In genomic region chr16:57149391-57149790, GRCh38 we compare ENCODE assay signal across 20 cellular contexts.
"Had no signal": no experiment of that assay in that cellular context is flagged by ENCODE, and none has a peak within 500 bp of the region (broad histone marks: within the 10 kb centered on the region; RNA-seq: fewer than 3 reads in every experiment).

No MANE protein-coding gene starts in this region.

- DNase-seq: activated CD4-positive, alpha-beta T cell treated with anti-CD3 and anti-CD28 coated beads for 1 hour; activated CD4-positive, alpha-beta T cell treated with anti-CD3 and anti-CD28 coated beads, Interleukin-2, amount 50 U/mL, for 1 hour; activated CD8-positive, alpha-beta T cell treated with anti-CD3 and anti-CD28 coated beads, Interleukin-2, amount 10 ng/mL, durations not matched to agents 7 days and 5 days; activated gamma-delta T cell treated with Interleukin-2 at 50 U/mL for 16 hours; central memory CD4-positive, alpha-beta T cell; psoas muscle; stimulated activated CD4-positive, alpha-beta T cell treated with anti-CD3 and anti-CD28 coated beads, Interleukin-1b, Interleukin-23, amount 100 ng/mL, for 48 hours; stomach; T-helper 1 cell; testis had no signal

- H3K27ac ChIP-seq: ascending aorta, ovary, psoas muscle, stomach had no signal

- H3K27ac Mint-ChIP-seq: activated CD8-positive, alpha-beta T cell treated with anti-CD3 and anti-CD28 coated beads, Interleukin-2, amount 10 ng/mL, durations not matched to agents 7 days and 5 days; activated naive CD4-positive, alpha-beta T cell treated with anti-CD3 and anti-CD28 coated beads, Interleukin-2, amount 50 U/mL, for 24 hours; natural killer cell treated with Interleukin-12 subunit alpha and Interleukin-12 subunit beta and Interleukin-15 and Interleukin-18, amount 100 ng/mL, for 72 hours; stimulated activated memory B cell treated with anti-CD40 and anti-IgM and Interleukin-4, amounts not matched to agents 10 μg/mL and 1 μg/mL and 100 μg/mL, for 72 hours; type B pancreatic cell had no signal

- ATAC-seq: activated CD8-positive, alpha-beta T cell treated with anti-CD3 and anti-CD28 coated beads, Interleukin-2, amount 10 ng/mL, durations not matched to agents 7 days and 5 days; gastroesophageal sphincter; natural killer cell treated with Interleukin-12 subunit alpha and Interleukin-12 subunit beta and Interleukin-15 and Interleukin-18, amount 100 ng/mL, for 72 hours; psoas muscle; right cardiac atrium; stimulated activated memory B cell treated with anti-CD40 and anti-IgM and Interleukin-4, amounts not matched to agents 10 μg/mL and 1 μg/mL and 100 μg/mL, for 72 hours had no signal

- H3K9me3 Mint-ChIP-seq: activated naive CD4-positive, alpha-beta T cell treated with anti-CD3 and anti-CD28 coated beads, Interleukin-2, amount 50 U/mL, for 24 hours; endodermal cell; natural killer cell treated with Interleukin-12 subunit alpha and Interleukin-12 subunit beta and Interleukin-15 and Interleukin-18, amount 100 ng/mL, for 72 hours; stimulated activated memory B cell treated with anti-CD40 and anti-IgM and Interleukin-4, amounts not matched to agents 10 μg/mL and 1 μg/mL and 100 μg/mL, for 72 hours; type B pancreatic cell had no signal

- H3K27me3 Mint-ChIP-seq: activated naive CD4-positive, alpha-beta T cell treated with anti-CD3 and anti-CD28 coated beads, Interleukin-2, amount 50 U/mL, for 24 hours; natural killer cell treated with Interleukin-12 subunit alpha and Interleukin-12 subunit beta and Interleukin-15 and Interleukin-18, amount 100 ng/mL, for 72 hours; stimulated activated memory B cell treated with anti-CD40 and anti-IgM and Interleukin-4, amounts not matched to agents 10 μg/mL and 1 μg/mL and 100 μg/mL, for 72 hours; type B pancreatic cell had no signal

- H3K4me3 Mint-ChIP-seq: activated CD8-positive, alpha-beta T cell treated with anti-CD3 and anti-CD28 coated beads, Interleukin-2, amount 10 ng/mL, durations not matched to agents 7 days and 5 days; activated naive CD4-positive, alpha-beta T cell treated with anti-CD3 and anti-CD28 coated beads, Interleukin-2, amount 50 U/mL, for 24 hours; endodermal cell; natural killer cell treated with Interleukin-12 subunit alpha and Interleukin-12 subunit beta and Interleukin-15 and Interleukin-18, amount 100 ng/mL, for 72 hours; stimulated activated memory B cell treated with anti-CD40 and anti-IgM and Interleukin-4, amounts not matched to agents 10 μg/mL and 1 μg/mL and 100 μg/mL, for 72 hours; type B pancreatic cell had no signal

- H3K27me3 ChIP-seq: ascending aorta, gastroesophageal sphincter, ovary, stomach, testis had no signal

- H3K36me3 ChIP-seq: ovary had no signal

- H3K9me3 ChIP-seq: ascending aorta, gastroesophageal sphincter, ovary, psoas muscle, stomach, testis had no signal

- H3K4me3 ChIP-seq: ascending aorta, gastroesophageal sphincter, ovary, psoas muscle, skin epidermis, stomach, testis had no signal
